Comparison of ENCODE assay signal across 1 cellular context in genomic region chr7:129865932-129866214, GRCh38.
TF ChIP-seq lines count a peak whose summit lies in the region.

No MANE protein-coding gene starts in this region.

TF ChIP-seq in A549, 52 proteins besides CTCF, POLR2A, EP300 and RAD21 (continued from another document):
- TF ChIP-seq USF2 (IDR thresholded peaks at IDR 0.05) (no peak), JUNB (IDR thresholded peaks at IDR 0.05) (no peak), CHD2 (IDR thresholded peaks at IDR 0.05; ENCODE audit: low read length, partially characterized antibody) (no peak), NPAS2 (CRISPR knock-in tag; IDR thresholded peaks at IDR 0.05; ENCODE audit: borderline replicate concordance) (no peak), HOXB5 (CRISPR knock-in tag; IDR thresholded peaks at IDR 0.05) (no peak)
